Comparison of ENCODE assay signal across 1 cellular context in genomic region chr5:66643383-66643782, GRCh38.
A peak's percentile ranks its signal among the peaks of the same experiment; 100 is the strongest.
TF ChIP-seq lines count a peak whose summit lies in the region.

No MANE protein-coding gene starts in this region.

TF ChIP-seq in K562, 482 proteins besides CTCF, POLR2A, EP300 and RAD21:
- TF ChIP-seq ZNF212 (CRISPR knock-in tag; IDR thresholded peaks at IDR 0.05), result no peak
- TF ChIP-seq CEBPG (CRISPR knock-in tag; IDR thresholded peaks at IDR 0.05), result no peak
- TF ChIP-seq CEBPG (tag; conservative IDR thresholded peaks at IDR 0.05 in 1 of 2, IDR thresholded peaks at IDR 0.05 in 1 of 2), result peak; percentile 36 to 37; a peak in 2 of 4 replicates
- TF ChIP-seq SRSF9 (IDR thresholded peaks at IDR 0.05; ENCODE audit: borderline replicate concordance, low read depth, low read length), result no peak
- TF ChIP-seq CXXC5 (CRISPR knock-in tag; IDR thresholded peaks at IDR 0.05), result no peak
- TF ChIP-seq HDAC3 (IDR thresholded peaks at IDR 0.05; ENCODE audit: borderline replicate concordance, partially characterized antibody), result no peak
- no peak for TF ChIP-seq SMAD3 (CRISPR knock-in tag; conservative IDR thresholded peaks at IDR 0.05)
- no peak for TF ChIP-seq ATF4 (CRISPR knock-in tag; IDR thresholded peaks at IDR 0.05)
- TF ChIP-seq ATF3 (IDR thresholded peaks at IDR 0.05), result peak; percentile 45
- TF ChIP-seq ATF3 (CRISPR knock-in tag; conservative IDR thresholded peaks at IDR 0.05), result no peak
- TF ChIP-seq ZFP30 (CRISPR knock-in tag; IDR thresholded peaks at IDR 0.05; ENCODE audit: borderline replicate concordance), result no peak
